ENCODE assay signal across 23 cellular contexts in the genomic region with DNA sequence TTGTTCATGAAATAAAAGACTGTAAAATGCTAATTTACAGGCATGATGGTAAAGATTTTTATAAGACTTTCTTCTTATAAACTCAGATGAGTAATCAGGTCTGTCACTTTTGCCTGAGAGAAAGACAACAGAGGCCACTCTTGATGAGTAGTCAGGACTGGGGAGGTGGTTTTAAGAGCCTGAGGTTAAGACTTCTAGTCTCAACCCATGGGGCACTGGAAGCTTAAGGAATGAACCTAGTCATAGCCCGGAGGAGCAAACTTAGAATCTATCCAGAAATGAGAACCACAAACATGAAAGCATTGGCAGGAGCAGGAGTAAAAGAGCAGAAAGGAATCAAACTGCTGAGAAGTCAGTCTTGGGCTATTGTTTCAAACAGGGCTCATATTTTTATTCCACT.
A peak's percentile ranks its signal among the peaks of the same experiment; 100 is the strongest.
DNase-seq lines count a peak whose midpoint lies in the region; ATAC-seq and TF ChIP-seq lines count a peak whose summit lies in the region.
"Had no signal": no experiment of that assay in that cellular context is flagged by ENCODE, and none has a peak within 500 bp of the region (broad histone marks: within the 10 kb centered on the region; RNA-seq: fewer than 3 reads in every experiment).

No MANE protein-coding gene starts in this region.

- no peaks in the 10 kb centered on the region for H3K36me3 Mint-ChIP-seq in activated CD8-positive, alpha-beta T cell treated with anti-CD3 and anti-CD28 coated beads for 36 hours (ENCODE audit: low read depth)
- H3K36me3 Mint-ChIP-seq: CD8-positive, alpha-beta memory T cell had no signal

- CTCF ChIA-PET in activated CD8-positive, alpha-beta T cell treated with anti-CD3 and anti-CD28 coated beads for 36 hours (lab: Charles Lee) = interaction anchor here (0.9 kb wide), 1 partner anchor 13 kb away, joined by 3 read pairs; no protein-coding TSS in a partner anchor

- ATAC-seq in HG02759 (IDR thresholded peaks at IDR 0.05; ENCODE audit: unreplicated experiment) = no peak
- no peak for ATAC-seq in activated CD8-positive, alpha-beta T cell treated with anti-CD3 and anti-CD28 coated beads for 36 hours
- ATAC-seq: GM12878, HCT116 had no signal

- H3K4me3 ChIP-seq in LNCaP clone FGC (ENCODE audit: low read depth, low read length) (no peak overlapping the region), astrocyte of the cerebellum (ENCODE audit: low read depth, low read length) (no peak overlapping the region)
- H3K4me3 ChIP-seq: BLaER1 treated with 17β-estradiol and CSF1 and Interleukin-3, amounts not matched to agents 10 nM and 100 nM; GM12878; GM23248 had no signal

- POLR2A ChIA-PET in activated CD8-positive, alpha-beta T cell treated with anti-CD3 and anti-CD28 coated beads for 36 hours (lab: Charles Lee) = no interaction called here

- in situ Hi-C loops in astrocyte of the cerebellum (cut with HindIII; ENCODE audit: low sequenced_read_pairs) = no loop called here

- no peaks in the 10 kb centered on the region for H3K4me1 Mint-ChIP-seq in activated CD8-positive, alpha-beta T cell treated with anti-CD3 and anti-CD28 coated beads for 36 hours (ENCODE audit: low read depth)
- H3K4me1 Mint-ChIP-seq: CD8-positive, alpha-beta memory T cell had no signal

- DNase-seq in A172 (ENCODE audit: low spot score) (peak; percentile 45), LNCaP clone FGC (ENCODE audit: low read depth) (peak; percentile 6), astrocyte of the cerebellum (ENCODE audit: low read depth) (peak; percentile 9), kidney tubule cell (ENCODE audit: low spot score) (peak; percentile 1), pons (ENCODE audit: low spot score) (no peak), OCI-M2 (lab: John Stamatoyannopoulos, UW; ENCODE audit: unreplicated experiment) (no peak)
- no peak for DNase-seq in activated CD8-positive, alpha-beta T cell treated with anti-CD3 and anti-CD28 coated beads for 36 hours
- DNase-seq: 8988T; CD8-positive, alpha-beta memory T cell; DMS79; GM23248; MV-4-11; NCI-H1417; NCI-H187 treated with DMSO at 0.1 percent for 48 hours; NCI-H2171 treated with DMSO at 0.1 percent for 48 hours; NCI-H446 treated with DMSO at 0.1 percent for 48 hours; NK-92 treated with Interleukin-12 subunit alpha and Interleukin-12 subunit beta, amount 100 ng/mL, for 24 hours; RPMI8226; SIG-M5 had no signal

- no peaks in the 10 kb centered on the region for H3K27me3 Mint-ChIP-seq in activated CD8-positive, alpha-beta T cell treated with anti-CD3 and anti-CD28 coated beads for 36 hours
- H3K27me3 Mint-ChIP-seq: CD8-positive, alpha-beta memory T cell had no signal

- H3K27ac Mint-ChIP-seq in activated CD8-positive, alpha-beta T cell treated with anti-CD3 and anti-CD28 coated beads for 36 hours = no peak overlapping the region
- H3K27ac Mint-ChIP-seq: CD8-positive, alpha-beta memory T cell had no signal

- no peaks in the 10 kb centered on the region for H3K9me3 Mint-ChIP-seq in activated CD8-positive, alpha-beta T cell treated with anti-CD3 and anti-CD28 coated beads for 36 hours

- H3K4me3 Mint-ChIP-seq in activated CD8-positive, alpha-beta T cell treated with anti-CD3 and anti-CD28 coated beads for 36 hours = no peak overlapping the region
- H3K4me3 Mint-ChIP-seq: CD8-positive, alpha-beta memory T cell had no signal

- intact Hi-C loops in activated CD8-positive, alpha-beta T cell treated with anti-CD3 and anti-CD28 coated beads for 36 hours (cut with micrococcal nuclease) = no loop called here

- TF ChIP-seq CTCF in LNCaP clone FGC (IDR thresholded peaks at IDR 0.05; ENCODE audit: control insufficient read depth, extremely low read depth, insufficient read depth) (no peak), astrocyte of the cerebellum (IDR thresholded peaks at IDR 0.05; ENCODE audit: low read depth, low read length, missing control alignments) (no peak)
- no peak for TF ChIP-seq CTCF in activated CD8-positive, alpha-beta T cell treated with anti-CD3 and anti-CD28 coated beads for 36 hours (IDR thresholded peaks at IDR 0.05)

Comparison
In these comparisons a context has a peak if more than half of its experiments do, and no peak if none do; other contexts are left out.
1. DNase-seq: peak in A172 (single experiment), LNCaP clone FGC (single experiment), astrocyte of the cerebellum (single experiment) and kidney tubule cell (single experiment); none in pons (single experiment), OCI-M2 (single experiment) and activated CD8-positive, alpha-beta T cell treated with anti-CD3 and anti-CD28 coated beads for 36 hours (single experiment).